1 cellular context compared by ENCODE assay signal in genomic region chr10:44702531-44702930, GRCh38.
A peak's percentile ranks its signal among the peaks of the same experiment; 100 is the strongest.
TF ChIP-seq lines count a peak whose summit lies in the region.

No MANE protein-coding gene starts in this region.

TF ChIP-seq in K562, 482 proteins besides CTCF, POLR2A, EP300 and RAD21:
- TF ChIP-seq, protein P1, sequence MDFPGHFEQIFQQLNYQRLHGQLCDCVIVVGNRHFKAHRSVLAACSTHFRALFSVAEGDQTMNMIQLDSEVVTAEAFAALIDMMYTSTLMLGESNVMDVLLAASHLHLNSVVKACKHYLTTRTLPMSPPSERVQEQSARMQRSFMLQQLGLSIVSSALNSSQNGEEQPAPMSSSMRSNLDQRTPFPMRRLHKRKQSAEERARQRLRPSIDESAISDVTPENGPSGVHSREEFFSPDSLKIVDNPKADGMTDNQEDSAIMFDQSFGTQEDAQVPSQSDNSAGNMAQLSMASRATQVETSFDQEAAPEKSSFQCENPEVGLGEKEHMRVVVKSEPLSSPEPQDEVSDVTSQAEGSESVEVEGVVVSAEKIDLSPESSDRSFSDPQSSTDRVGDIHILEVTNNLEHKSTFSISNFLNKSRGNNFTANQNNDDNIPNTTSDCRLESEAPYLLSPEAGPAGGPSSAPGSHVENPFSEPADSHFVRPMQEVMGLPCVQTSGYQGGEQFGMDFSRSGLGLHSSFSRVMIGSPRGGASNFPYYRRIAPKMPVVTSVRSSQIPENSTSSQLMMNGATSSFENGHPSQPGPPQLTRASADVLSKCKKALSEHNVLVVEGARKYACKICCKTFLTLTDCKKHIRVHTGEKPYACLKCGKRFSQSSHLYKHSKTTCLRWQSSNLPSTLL (IDR thresholded peaks at IDR 0.05) = no peak
- TF ChIP-seq, protein P2, sequence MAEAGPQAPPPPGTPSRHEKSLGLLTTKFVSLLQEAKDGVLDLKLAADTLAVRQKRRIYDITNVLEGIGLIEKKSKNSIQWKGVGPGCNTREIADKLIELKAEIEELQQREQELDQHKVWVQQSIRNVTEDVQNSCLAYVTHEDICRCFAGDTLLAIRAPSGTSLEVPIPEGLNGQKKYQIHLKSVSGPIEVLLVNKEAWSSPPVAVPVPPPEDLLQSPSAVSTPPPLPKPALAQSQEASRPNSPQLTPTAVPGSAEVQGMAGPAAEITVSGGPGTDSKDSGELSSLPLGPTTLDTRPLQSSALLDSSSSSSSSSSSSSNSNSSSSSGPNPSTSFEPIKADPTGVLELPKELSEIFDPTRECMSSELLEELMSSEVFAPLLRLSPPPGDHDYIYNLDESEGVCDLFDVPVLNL (CRISPR knock-in tag; IDR thresholded peaks at IDR 0.05; ENCODE audit: low read depth) = no peak
- TF ChIP-seq ATF3 (IDR thresholded peaks at IDR 0.05) (peak; percentile 37; the same call in 1 of the 2 replicates), ATF3 (CRISPR knock-in tag; conservative IDR thresholded peaks at IDR 0.05) (no peak), ZKSCAN8 (CRISPR knock-in tag; IDR thresholded peaks at IDR 0.05) (no peak), PRPF4 (IDR thresholded peaks at IDR 0.05; ENCODE audit: insufficient read depth, low read depth, low read length, poor library complexity, severe bottlenecking) (no peak), ZBTB17 (CRISPR knock-in tag; IDR thresholded peaks at IDR 0.05) (no peak), SMAD4 (CRISPR knock-in tag; conservative IDR thresholded peaks at IDR 0.05) (no peak), CREB1 (IDR thresholded peaks at IDR 0.05) (no peak), CREB1 (CRISPR knock-in tag; IDR thresholded peaks at IDR 0.05) (no peak), MXI1 (IDR thresholded peaks at IDR 0.05; ENCODE audit: low read depth, low read length) (no peak)
